ENCODE assay signal across 8 cellular contexts in the genomic region with DNA sequence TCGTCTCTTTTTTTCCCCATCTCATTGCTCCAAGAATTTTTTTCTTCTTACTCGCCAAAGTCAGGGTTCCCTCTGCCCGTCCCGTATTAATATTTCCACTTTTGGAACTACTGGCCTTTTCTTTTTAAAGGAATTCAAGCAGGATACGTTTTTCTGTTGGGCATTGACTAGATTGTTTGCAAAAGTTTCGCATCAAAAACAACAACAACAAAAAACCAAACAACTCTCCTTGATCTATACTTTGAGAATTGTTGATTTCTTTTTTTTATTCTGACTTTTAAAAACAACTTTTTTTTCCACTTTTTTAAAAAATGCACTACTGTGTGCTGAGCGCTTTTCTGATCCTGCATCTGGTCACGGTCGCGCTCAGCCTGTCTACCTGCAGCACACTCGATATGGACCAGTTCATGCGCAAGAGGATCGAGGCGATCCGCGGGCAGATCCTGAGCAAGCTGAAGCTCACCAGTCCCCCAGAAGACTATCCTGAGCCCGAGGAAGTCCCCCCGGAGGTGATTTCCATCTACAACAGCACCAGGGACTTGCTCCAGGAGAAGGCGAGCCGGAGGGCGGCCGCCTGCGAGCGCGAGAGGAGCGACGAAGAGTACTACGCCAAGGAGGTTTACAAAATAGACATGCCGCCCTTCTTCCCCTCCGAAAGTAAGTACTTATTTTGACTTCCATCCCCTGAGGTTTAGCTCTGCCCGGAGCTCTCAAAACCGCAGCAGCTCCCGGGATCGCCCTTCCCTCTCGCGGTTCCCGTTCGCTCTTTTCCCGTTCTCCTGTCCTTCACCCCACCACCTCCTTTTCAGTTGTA. TPM values are rescaled to one million over a fixed set of nuclear protein-coding genes. Genes with fewer than 3 reads are reported as not detected.
DNase-seq lines count a peak whose midpoint lies in the region; ATAC-seq, FAIRE-seq and TF ChIP-seq lines count a peak whose summit lies in the region.

No MANE protein-coding gene starts in this region.

- H3K9me3 ChIP-seq in left lung, result no peaks in the 10 kb centered on the region
- no peaks in the 10 kb centered on the region for H3K9me3 ChIP-seq in thoracic aorta

- POLR2A ChIA-PET in MCF 10A (lab: Yijun Ruan, JAX), result interaction anchor here (0.6 to 6.3 kb wide), 16 partner anchors 18 to 860 kb away, joined by 3 to 61 read pairs (median 5); no protein-coding TSS in a partner anchor

- DNase-seq in Caki2 (ENCODE audit: low read depth) (peak; percentile 46), KBM-7 (peak; percentile 39), MCF 10A (ENCODE audit: unreplicated experiment) (peak; percentile 46), left lung (no peak), thoracic aorta (ENCODE audit: low spot score) (no peak), GM12891 (ENCODE audit: insufficient read length, low spot score) (no peak), NCI-H82 treated with DMSO at 0.1 percent for 48 hours (lab: John Stamatoyannopoulos, UW; ENCODE audit: unreplicated experiment) (no peak)

- peak overlapping the region; percentile 54 to 64 for H3K4me3 ChIP-seq in left lung
- H3K4me3 ChIP-seq in thoracic aorta, result peak overlapping the region; percentile 83

- H3K36me3 ChIP-seq in left lung (no peaks in the 10 kb centered on the region), thoracic aorta (no peaks in the 10 kb centered on the region)

- no peaks in the 10 kb centered on the region for H3K27me3 Mint-ChIP-seq in MCF 10A (ENCODE audit: insufficient read depth, unreplicated experiment)

- TF ChIP-seq CTCF in MCF 10A (IDR thresholded peaks at IDR 0.05; ENCODE audit: unreplicated experiment) (no peak), left lung (IDR thresholded peaks at IDR 0.05) (no peak), thoracic aorta (IDR thresholded peaks at IDR 0.05) (no peak)

- H3K27me3 ChIP-seq in left lung (peaks cover 0 to 43% of the 10 kb centered on the region in 2 donors), thoracic aorta (replicated peaks; ENCODE audit: insufficient read depth) (no peaks in the 10 kb centered on the region)

- ATAC-seq in left lung (peak; percentile 16), thoracic aorta (ENCODE audit: insufficient number of reproducible peaks, low FRiP score, low read depth) (no peak), HG02763 (IDR thresholded peaks at IDR 0.05; ENCODE audit: unreplicated experiment) (no peak)

- intact Hi-C loops in MCF 10A (cut with micrococcal nuclease) (loop anchor here (1.0 to 10.0 kb wide), 7 partner anchors 31 to 978 kb away; partner anchors contain the start of gene LYPLAL1), left lung (cut with DNase I) (loop anchor here in 1 of 2 donors (10.0 kb wide), 1 partner anchor 718 kb away; no protein-coding TSS in a partner anchor)

- in situ Hi-C loops in Caki2 (cut with HindIII; ENCODE audit: low pct_unique_long_range_greater_than_20kb, low sequenced_read_pairs) (no loop called here), KBM-7 (cut with MboI; ENCODE audit: low pct_unique_long_range_greater_than_20kb, low sequenced_read_pairs) (no loop called here)

- peaks cover 4 to 41% of the 10 kb centered on the region in 2 donors for H3K4me1 ChIP-seq in left lung
- H3K4me1 ChIP-seq in thoracic aorta (ENCODE audit: control insufficient read depth in 1 of 2, low read depth in 2 of 2), result peaks cover 23 to 27% of the 10 kb centered on the region in 2 donors

- no peak overlapping the region for H3K27ac Mint-ChIP-seq in MCF 10A (ENCODE audit: low read depth, unreplicated experiment)

- H3K27ac ChIP-seq in left lung, result peak overlapping the region; percentile 73 to 86
- H3K27ac ChIP-seq in thoracic aorta, result peak overlapping the region; percentile 78 to 86

- CTCF ChIA-PET in MCF 10A (lab: Yijun Ruan, JAX), result interaction anchor here (0.6 to 4.5 kb wide), 30 partner anchors 7 to 1223 kb away, joined by 3 to 41 read pairs (median 3); no protein-coding TSS in a partner anchor

- H3K9me3 Mint-ChIP-seq in MCF 10A (ENCODE audit: unreplicated experiment), result no peaks in the 10 kb centered on the region

- FAIRE-seq in GM12891 (lab: Jason Lieb, UNC), result no peak

- H3K4me3 Mint-ChIP-seq in MCF 10A (ENCODE audit: unreplicated experiment), result no peak overlapping the region

- BruUV-seq in MCF 10A (replicated peaks; lab: Mats Ljungman, UMichigan), result TSS peak; percentile 31

- no peak for TF ChIP-seq POLR2A in GM12891 (IDR thresholded peaks at IDR 0.05; ENCODE audit: low read depth, low read length)

- no peaks in the 10 kb centered on the region for H3K36me3 Mint-ChIP-seq in MCF 10A (ENCODE audit: insufficient read depth, unreplicated experiment)

- peaks cover 49% of the 10 kb centered on the region for H3K4me1 Mint-ChIP-seq in MCF 10A (ENCODE audit: insufficient read depth, unreplicated experiment)

TF ChIP-seq in GM12891, 5 proteins besides CTCF, POLR2A, EP300 and RAD21:
- no peak for TF ChIP-seq PAX5 (IDR thresholded peaks at IDR 0.05; ENCODE audit: insufficient read depth, low read length, severe bottlenecking)
- no peak for TF ChIP-seq POU2F2 (IDR thresholded peaks at IDR 0.05; ENCODE audit: low read depth, low read length)
- TF ChIP-seq TAF1 (IDR thresholded peaks at IDR 0.05; ENCODE audit: low read depth, low read length), result no peak
- no peak for TF ChIP-seq SPI1 (IDR thresholded peaks at IDR 0.05; ENCODE audit: low read depth, low read length)
- no peak for TF ChIP-seq POLR2AphosphoS5 (IDR thresholded peaks at IDR 0.05; ENCODE audit: low read depth, low read length)

RNA-seq across cellular contexts. Expression of gene TGFB2, which starts 1.5 kb away (rescaled TPM):
- total RNA-seq in Caki2 (2014; rRNA removed; shearing (Covaris generic); ENCODE audit: low replicate concordance), result 17.2 and 21.8 TPM in 2 replicates
- total RNA-seq in MCF 10A (2022), result 5.3 and 6.3 TPM in 2 replicates
- 10 to 100 TPM in 1 of 2 donors, 1 to 10 TPM in 1; 9.8 to 22.0 TPM for total RNA-seq in left lung
- 1 to 10 TPM; 9.1 to 9.2 TPM for total RNA-seq in thoracic aorta
- 0.28 TPM for polyA plus RNA-seq in GM12891 (2012; ENCODE audit: low read depth, missing spikeins)

Comparison
In these comparisons a context has a peak if more than half of its experiments do, and no peak if none do; other contexts are left out.
1. DNase-seq: peak in Caki2 (single experiment), KBM-7 (single experiment) and MCF 10A (single experiment); none in left lung (0 of 2), thoracic aorta (single experiment), GM12891 (single experiment) and NCI-H82 treated with DMSO at 0.1 percent for 48 hours (single experiment).